1 cellular context compared by ENCODE assay signal in genomic region chr15:51619331-51620033, GRCh38.
TF ChIP-seq lines count a peak whose summit lies in the region.

No MANE protein-coding gene starts in this region.

TF ChIP-seq in HepG2, 621 proteins besides CTCF, POLR2A, EP300 and RAD21:
- TF ChIP-seq KDM5B (CRISPR knock-in tag; IDR thresholded peaks at IDR 0.05; ENCODE audit: borderline replicate concordance): no peak
- no peak for TF ChIP-seq ZBED4 (CRISPR knock-in tag; IDR thresholded peaks at IDR 0.05; ENCODE audit: borderline replicate concordance)
- TF ChIP-seq PITX1 (CRISPR knock-in tag; IDR thresholded peaks at IDR 0.05): no peak
- TF ChIP-seq ZNF782 (CRISPR knock-in tag; IDR thresholded peaks at IDR 0.05; ENCODE audit: borderline replicate concordance): no peak
- TF ChIP-seq NR2F2 (IDR thresholded peaks at IDR 0.05; ENCODE audit: borderline replicate concordance, low read depth): no peak
- TF ChIP-seq RARA (CRISPR knock-in tag; IDR thresholded peaks at IDR 0.05): no peak
- no peak for TF ChIP-seq ZNF75D (CRISPR knock-in tag; IDR thresholded peaks at IDR 0.05; ENCODE audit: borderline replicate concordance)
